24 cellular contexts compared by ENCODE assay signal in genomic region chr7:74007260-74007567, GRCh38. TPM values are rescaled to one million over a fixed set of nuclear protein-coding genes. Genes with fewer than 3 reads are reported as not detected.
A peak's percentile ranks its signal among the peaks of the same experiment; 100 is the strongest.
DNase-seq lines count a peak whose midpoint lies in the region; ATAC-seq, FAIRE-seq and TF ChIP-seq lines count a peak whose summit lies in the region.
"Had no signal": no experiment of that assay in that cellular context is flagged by ENCODE, and none has a peak within 500 bp of the region (broad histone marks: within the 10 kb centered on the region; RNA-seq: fewer than 3 reads in every experiment).

No MANE protein-coding gene starts in this region.

- H3K36me3 ChIP-seq in K562 (ENCODE audit: control insufficient read depth, insufficient read depth, low read length), result no peaks in the 10 kb centered on the region
- no peaks in the 10 kb centered on the region for H3K36me3 ChIP-seq in gastroesophageal sphincter
- no peaks in the 10 kb centered on the region for H3K36me3 ChIP-seq in SK-N-SH (replicated peaks in 1 of 2; ENCODE audit: control insufficient read depth in 1 of 2, insufficient read depth in 2 of 2, low read length in 1 of 2)
- H3K36me3 ChIP-seq: BLaER1 treated with 17β-estradiol and CSF1 and Interleukin-3, amounts not matched to agents 10 nM and 100 nM had no signal

- H3K9me1 ChIP-seq in K562 (ENCODE audit: control insufficient read depth, insufficient read depth, low read length), result no peaks in the 10 kb centered on the region

- H2AFZ ChIP-seq in K562 (ENCODE audit: low read depth, low read length), result no peak overlapping the region
- H2AFZ ChIP-seq in SK-N-SH (ENCODE audit: low read depth), result no peak overlapping the region
- H2AFZ ChIP-seq: GM23338 had no signal

- H3K4me1 Mint-ChIP-seq in stimulated activated effector memory CD8-positive, alpha-beta T cell treated with anti-CD3 and anti-CD28 coated beads, Interleukin-12 subunit alpha, Interleukin-12 subunit beta, amount 100 ng/mL, for 72 hours, result peaks cover 8% of the 10 kb centered on the region

- H3K9me3 ChIP-seq in K562 (replicated peaks; ENCODE audit: control insufficient read depth, insufficient read depth, low read depth, low read length) (no peaks in the 10 kb centered on the region), gastroesophageal sphincter (no peaks in the 10 kb centered on the region), SK-N-SH (no peaks in the 10 kb centered on the region)
- H3K9me3 ChIP-seq: BLaER1 treated with 17β-estradiol and CSF1 and Interleukin-3, amounts not matched to agents 10 nM and 100 nM; Caco-2 had no signal

- H3F3A ChIP-seq in SK-N-SH (replicated peaks; ENCODE audit: insufficient read depth), result peaks cover 13% of the 10 kb centered on the region

- H3K4me2 ChIP-seq in K562 (ENCODE audit: insufficient read depth, low read length), result no peak overlapping the region
- no peak overlapping the region for H3K4me2 ChIP-seq in SK-N-SH
- H3K4me2 ChIP-seq: GM23338, KMS-11 had no signal

- TF ChIP-seq CTCF in RWPE1 (conservative IDR thresholded peaks at IDR 0.05; ENCODE audit: low read depth) (no peak), K562 (IDR thresholded peaks at IDR 0.05 in 2 of 3, conservative IDR thresholded peaks at IDR 0.05 in 1 of 3; ENCODE audit: insufficient read depth in 2 of 3, low read depth in 1 of 3, low read length in 3 of 3) (no peak), gastroesophageal sphincter (IDR thresholded peaks at IDR 0.05) (no peak), SK-N-SH (IDR thresholded peaks at IDR 0.05) (no peak)

- H3K4me3 ChIP-seq in K562, result no peak overlapping the region
- H3K4me3 ChIP-seq in gastroesophageal sphincter, result no peak overlapping the region
- no peak overlapping the region for H3K4me3 ChIP-seq in SK-N-SH (ENCODE audit: low read depth in 2 of 2, low read length in 1 of 2)
- H3K4me3 ChIP-seq: BLaER1 treated with 17β-estradiol and CSF1 and Interleukin-3, amounts not matched to agents 10 nM and 100 nM; GM12878; GM23338; SK-N-MC had no signal

- POLR2A ChIA-PET in RWPE1 (lab: Yijun Ruan, JAX; ENCODE audit: low non-redundant PET), result no interaction called here
- POLR2A ChIA-PET in K562 (lab: Yijun Ruan, JAX), result interaction anchor here (1.7 kb wide), 1 partner anchor 9 kb away, joined by 6 read pairs; no protein-coding TSS in a partner anchor
- POLR2A ChIA-PET in SK-N-SH (lab: Yijun Ruan, JAX), result no interaction called here

- no peak for FAIRE-seq in K562 (lab: Jason Lieb, UNC)
- FAIRE-seq: GM12878, HTR-8/SVneo, RCC 7860 had no signal

- no peaks in the 10 kb centered on the region for H3K9me2 ChIP-seq in SK-N-SH

- in situ Hi-C loops in K562 (cut with MboI), result no loop called here

- peak overlapping the region; percentile 48 for H3K27ac ChIP-seq in RWPE1
- H3K27ac ChIP-seq in K562 (ENCODE audit: extremely low read depth, low read depth, low read length), result no peak overlapping the region
- H3K27ac ChIP-seq in gastroesophageal sphincter, result peak overlapping the region in 3 of 4 donors; percentile 38 to 46 (median 43)
- no peak overlapping the region for H3K27ac ChIP-seq in SK-N-SH (ENCODE audit: low read depth in 2 of 2, low read length in 1 of 2)
- H3K27ac ChIP-seq: BLaER1 treated with 17β-estradiol and CSF1 and Interleukin-3, amounts not matched to agents 10 nM and 100 nM; KMS-11; SK-N-MC had no signal

- intact Hi-C loops in K562 (cut with micrococcal nuclease), result no loop called here

- H4K20me1 ChIP-seq in K562 (replicated peaks; ENCODE audit: control insufficient read depth, insufficient read depth, low read length) (peaks cover 14% of the 10 kb centered on the region), SK-N-SH (ENCODE audit: insufficient read depth) (no peaks in the 10 kb centered on the region)
- H4K20me1 ChIP-seq: BLaER1 treated with 17β-estradiol and CSF1 and Interleukin-3, amounts not matched to agents 10 nM and 100 nM had no signal

- H3K9me3 Mint-ChIP-seq in stimulated activated effector memory CD8-positive, alpha-beta T cell treated with anti-CD3 and anti-CD28 coated beads, Interleukin-12 subunit alpha, Interleukin-12 subunit beta, amount 100 ng/mL, for 72 hours, result no peaks in the 10 kb centered on the region
- H3K9me3 Mint-ChIP-seq: CD4-positive, alpha-beta memory T cell; GM23338 had no signal

- DNase-seq in RWPE1 (ENCODE audit: low spot score), result no peak
- no peak for DNase-seq in K562 (ENCODE audit: extremely low read depth in 1 of 4, low spot score in 3 of 4)
- no peak for DNase-seq in stimulated activated effector memory CD8-positive, alpha-beta T cell treated with anti-CD3 and anti-CD28 coated beads, Interleukin-12 subunit alpha, Interleukin-12 subunit beta, amount 100 ng/mL, for 72 hours (ENCODE audit: low spot score in 2 of 2)
- no peak for DNase-seq in DMS79 (lab: John Stamatoyannopoulos, UW)
- DNase-seq in SK-N-SH, result no peak
- DNase-seq: Caco-2; CD4-positive, alpha-beta memory T cell; DND-41; HCEC 1CT; NCI-H146; NCI-H2029; NCI-H226; NCI-H524 treated with DMSO at 0.1 percent for 48 hours; OCI-M1 had no signal

- no peak overlapping the region for H3K9ac ChIP-seq in K562 (ENCODE audit: insufficient read depth in 1 of 2, low read depth in 2 of 2, low read length in 2 of 2)
- H3K9ac ChIP-seq in SK-N-SH, result no peak overlapping the region
- H3K9ac ChIP-seq: BLaER1 treated with 17β-estradiol and CSF1 and Interleukin-3, amounts not matched to agents 10 nM and 100 nM; KMS-11 had no signal

- no peak for TF ChIP-seq RAD21 in K562 (CRISPR knock-in tag; conservative IDR thresholded peaks at IDR 0.05 in 1 of 2, IDR thresholded peaks at IDR 0.05 in 1 of 2)
- no peak for TF ChIP-seq RAD21 in SK-N-SH (IDR thresholded peaks at IDR 0.05; ENCODE audit: low read length)

- H3K4me3 Mint-ChIP-seq in stimulated activated effector memory CD8-positive, alpha-beta T cell treated with anti-CD3 and anti-CD28 coated beads, Interleukin-12 subunit alpha, Interleukin-12 subunit beta, amount 100 ng/mL, for 72 hours, result no peak overlapping the region
- H3K4me3 Mint-ChIP-seq: CD4-positive, alpha-beta memory T cell; GM23338 had no signal

- peaks cover 26 to 71% of the 10 kb centered on the region in 2 experiments; a peak in 4 of 5 replicates for H3K27me3 ChIP-seq in K562 (ENCODE audit: control insufficient read depth in 2 of 2, insufficient read depth in 2 of 2, low read length in 2 of 2)
- no peaks in the 10 kb centered on the region for H3K27me3 ChIP-seq in gastroesophageal sphincter
- H3K27me3 ChIP-seq in SK-N-SH (ENCODE audit: insufficient read depth), result no peaks in the 10 kb centered on the region
- H3K27me3 ChIP-seq: BLaER1 treated with 17β-estradiol and CSF1 and Interleukin-3, amounts not matched to agents 10 nM and 100 nM had no signal

- H3K79me2 ChIP-seq in K562 (ENCODE audit: control insufficient read depth, insufficient read depth, low read length), result no peaks in the 10 kb centered on the region
- peaks cover 10% of the 10 kb centered on the region; the same call in 1 of the 2 replicates for H3K79me2 ChIP-seq in SK-N-SH (ENCODE audit: insufficient read depth)

- CTCF ChIA-PET in RWPE1 (lab: Yijun Ruan, JAX) (interaction anchor here (0.6 kb wide), 2 partner anchors 277 to 400 kb away, joined by 3 to 4 read pairs; no protein-coding TSS in a partner anchor), K562 (lab: Yijun Ruan, JAX; ENCODE audit: low intra/inter-chr PET ratio) (no interaction called here), SK-N-SH (lab: Yijun Ruan, JAX) (interaction anchor here (1.3 to 2.1 kb wide), 3 partner anchors 8 to 20 kb away, joined by 5 read pairs; no protein-coding TSS in a partner anchor)

- H3K36me3 Mint-ChIP-seq in stimulated activated effector memory CD8-positive, alpha-beta T cell treated with anti-CD3 and anti-CD28 coated beads, Interleukin-12 subunit alpha, Interleukin-12 subunit beta, amount 100 ng/mL, for 72 hours, result no peaks in the 10 kb centered on the region
- H3K36me3 Mint-ChIP-seq: CD4-positive, alpha-beta memory T cell had no signal

- H3K4me1 ChIP-seq in K562 (replicated peaks in 1 of 2; ENCODE audit: control insufficient read depth in 2 of 2, insufficient read depth in 2 of 2, low read length in 2 of 2) (peaks cover 0 to 9% of the 10 kb centered on the region in 2 experiments; a peak in 1 of 5 replicates), gastroesophageal sphincter (peaks cover 0 to 38% (median 10%) of the 10 kb centered on the region in 3 donors), SK-N-SH (ENCODE audit: control insufficient read depth in 1 of 2, insufficient read depth in 2 of 2, low read depth in 1 of 2, low read length in 1 of 2) (peaks cover 0 to 13% of the 10 kb centered on the region in 2 experiments; a peak in 1 of 4 replicates)
- H3K4me1 ChIP-seq: Caco-2 had no signal

- ATAC-seq in K562 (no peak), gastroesophageal sphincter (no peak), HG03135 (IDR thresholded peaks at IDR 0.05; ENCODE audit: unreplicated experiment) (no peak)
- no peak for ATAC-seq in stimulated activated effector memory CD8-positive, alpha-beta T cell treated with anti-CD3 and anti-CD28 coated beads, Interleukin-12 subunit alpha, Interleukin-12 subunit beta, amount 100 ng/mL, for 72 hours
- ATAC-seq: GM12878, GM23338, Right ventricle myocardium inferior had no signal

- BruUV-seq in K562 (replicated peaks; lab: Mats Ljungman, UMichigan), result no TSS peak

- TF ChIP-seq POLR2A in K562 (conservative IDR thresholded peaks at IDR 0.05) (no peak), gastroesophageal sphincter (IDR thresholded peaks at IDR 0.05) (no peak)

- TF ChIP-seq EP300 in K562 (IDR thresholded peaks at IDR 0.05; ENCODE audit: low read length) (no peak), gastroesophageal sphincter (IDR thresholded peaks at IDR 0.05) (no peak), SK-N-SH (IDR thresholded peaks at IDR 0.05; ENCODE audit: borderline replicate concordance in 1 of 2, low read depth in 1 of 2, low read length in 1 of 2) (no peak)

- H3K27ac Mint-ChIP-seq in stimulated activated effector memory CD8-positive, alpha-beta T cell treated with anti-CD3 and anti-CD28 coated beads, Interleukin-12 subunit alpha, Interleukin-12 subunit beta, amount 100 ng/mL, for 72 hours, result peak overlapping the region; percentile 9
- H3K27ac Mint-ChIP-seq: GM23338 had no signal

RNA-seq across cellular contexts. Expression of gene ELN, which starts 20.8 kb away (rescaled TPM):
- not detected in 2 replicates for total RNA-seq in K562 (2011; cell fraction: chromatin; rRNA removed; ENCODE audit: low replicate concordance)
- not detected in 2 replicates for total RNA-seq in K562 (2011; cell fraction: nucleolus; rRNA removed)
- total RNA-seq in K562 (2011; cell fraction: nucleoplasm; rRNA removed), result not detected in 2 replicates
- total RNA-seq in K562 (2014; rRNA removed) (not detected in 2 replicates), K562 (2014; rRNA removed; fragmentation: Illumina TruSeq; extraction: Trizol) (not detected in 2 replicates), K562 (2015; rRNA removed; fragmentation: Illumina TruSeq; extraction: Trizol) (not detected in 2 replicates), K562 (2021) (0.20 TPM in 2 replicates), gastroesophageal sphincter (100 to 1,000 TPM; 316 to 703 (median 441) TPM)
- polyA plus RNA-seq in K562 (2011; rRNA removed) (not detected in 2 replicates), K562 (2014; fragmentation: Illumina TruSeq; extraction: Trizol) (not detected in 2 replicates), K562 (2014; fragmentation: Nextera tagmentation; extraction: Ambion mirVana) (not detected), K562 (2014; rRNA removed) (not detected in 2 replicates), SK-N-SH (2012; rRNA removed) (8.9 and 12.5 TPM in 2 replicates)
- polyA plus RNA-seq in K562 (2011; cell fraction: cytosol; rRNA removed), result 0.01 TPM in 1 of 2 replicates, not detected in the other
- not detected in 2 replicates for polyA plus RNA-seq in K562 (2011; cell fraction: nucleus; rRNA removed)
- polyA plus RNA-seq in K562 (2012), result 0.14 TPM in 1 of 2 replicates, not detected in the other
- not detected in 2 replicates for polyA minus RNA-seq in K562 (2011; rRNA and poly(A)+ RNA removed)
- not detected in 2 replicates for polyA minus RNA-seq in K562 (2011; cell fraction: cytosol; rRNA and poly(A)+ RNA removed)
- not detected in 2 replicates for polyA minus RNA-seq in K562 (2011; cell fraction: nucleus; rRNA and poly(A)+ RNA removed)
- polyA plus RNA-seq in SK-N-SH (2012; cell fraction: cytosol; rRNA removed), result 3.6 and 6.1 TPM in 2 replicates
- polyA plus RNA-seq in SK-N-SH (2012; cell fraction: nucleus; rRNA removed), result 10.6 and 13.4 TPM in 2 replicates
- total RNA-seq: Caco-2; CD4-positive, alpha-beta memory T cell had no signal
- polyA plus RNA-seq: CD4-positive, alpha-beta memory T cell had no signal

Comparison
In these comparisons a context has a peak if more than half of its experiments do, and no peak if none do; other contexts are left out.
1. H3K27ac ChIP-seq: peak in RWPE1 (single experiment) and gastroesophageal sphincter (3 of 4); none in K562 (single experiment) and SK-N-SH (0 of 2).
2. RNA of gene ELN, which starts 20.8 kb away (total RNA-seq): 316 to 703 TPM in gastroesophageal sphincter; 0.20 TPM in K562; every median in the first group is over 100 times any median in the second.